Comparison of ENCODE assay signal across 8 cellular contexts in the genomic region with DNA sequence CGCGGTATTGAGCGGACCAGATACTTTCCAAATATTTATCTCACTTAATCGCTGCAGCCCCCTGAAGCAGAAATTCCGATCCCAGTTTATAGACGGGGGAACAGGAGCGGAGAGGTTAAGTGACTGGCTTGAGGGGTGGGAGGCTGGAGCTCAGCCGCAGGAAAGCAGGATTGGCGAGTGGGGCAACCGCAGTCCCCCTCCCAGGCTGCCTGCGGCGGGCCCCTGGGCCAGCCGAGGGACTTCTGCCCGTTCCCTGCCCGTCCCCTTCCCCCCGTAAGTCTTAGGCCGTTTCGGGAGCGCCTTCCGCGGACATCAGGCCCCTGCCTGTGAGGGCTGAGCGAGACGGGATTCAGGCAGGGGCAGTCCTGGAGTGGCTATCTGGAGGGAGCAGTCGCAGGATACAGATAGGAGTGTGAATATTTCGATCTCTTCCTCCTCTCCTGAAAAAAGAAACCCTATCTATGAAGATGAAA. TPM values are rescaled to one million over a fixed set of nuclear protein-coding genes. Genes with fewer than 3 reads are reported as not detected.
DNase-seq lines count a peak whose midpoint lies in the region; ATAC-seq and TF ChIP-seq lines count a peak whose summit lies in the region.

No MANE protein-coding gene starts in this region.

- H3K9me3 ChIP-seq in SK-N-MC (ENCODE audit: low read depth, low read length) (no peaks in the 10 kb centered on the region), endodermal cell (ENCODE audit: control insufficient read depth, low read length) (no peaks in the 10 kb centered on the region)

- ATAC-seq in HG03442 (IDR thresholded peaks at IDR 0.05; ENCODE audit: unreplicated experiment) = no peak

- H3K4me1 Mint-ChIP-seq in endodermal cell = peaks cover 27% of the 10 kb centered on the region

- peaks cover 33% of the 10 kb centered on the region for H3K4me1 ChIP-seq in ACC112 (ENCODE audit: control insufficient read depth, insufficient read depth, low read length, unreplicated experiment)
- peaks cover 9% of the 10 kb centered on the region for H3K4me1 ChIP-seq in endodermal cell (ENCODE audit: control insufficient read depth, insufficient read depth, low read length)

- H3K27ac Mint-ChIP-seq in endodermal cell = peak overlapping the region; percentile 91

- peak overlapping the region; percentile 73 for H2AFZ ChIP-seq in ACC112 (ENCODE audit: low read length, unreplicated experiment)

- H3K9ac ChIP-seq in SK-N-MC (ENCODE audit: insufficient read length) = peak overlapping the region; percentile 72
- peak overlapping the region; percentile 75 for H3K9ac ChIP-seq in endodermal cell (ENCODE audit: extremely low read depth, low read length, poor library complexity, severe bottlenecking)

- no peaks in the 10 kb centered on the region for H3K9me3 Mint-ChIP-seq in endodermal cell

- peaks cover 21% of the 10 kb centered on the region for H3K79me2 ChIP-seq in ACC112 (ENCODE audit: control insufficient read depth, insufficient read depth, low read length, unreplicated experiment)

- H3K4me3 Mint-ChIP-seq in endodermal cell = peak overlapping the region; percentile 84

- WGBS in endodermal cell (ENCODE audit: insufficient coverage in 1 of 2, insufficient read length in 1 of 2), 2 experiments = 0 to 1% methylated on average over 10 to 25 of the region's 25 CpGs

- no peak overlapping the region; the same call in 1 of the 2 replicates for H3K27ac ChIP-seq in ACC112 (ENCODE audit: low read depth, low read length)
- no peak overlapping the region for H3K27ac ChIP-seq in SK-N-MC
- H3K27ac ChIP-seq in endodermal cell (ENCODE audit: low read depth, low read length) = no peak overlapping the region

- peaks cover 2% of the 10 kb centered on the region for H3K36me3 Mint-ChIP-seq in endodermal cell (ENCODE audit: low read depth)

- no peaks in the 10 kb centered on the region for H3K27me3 ChIP-seq in ACC112 (ENCODE audit: insufficient read depth, low read length)
- no peaks in the 10 kb centered on the region for H3K27me3 ChIP-seq in endodermal cell (ENCODE audit: control insufficient read depth, insufficient read depth, low read length, poor library complexity, severe bottlenecking)

- H3K36me3 ChIP-seq in ACC112 (ENCODE audit: insufficient read depth, low read length) (no peaks in the 10 kb centered on the region), SK-N-MC (ENCODE audit: insufficient read depth, low read length) (no peaks in the 10 kb centered on the region), endodermal cell (ENCODE audit: control insufficient read depth, insufficient read depth, low read length) (no peaks in the 10 kb centered on the region)

- TF ChIP-seq CTCF in GM20000 (IDR thresholded peaks at IDR 0.05; ENCODE audit: extremely low read depth, missing control alignments) (no peak), endodermal cell (conservative IDR thresholded peaks at IDR 0.05) (no peak)

- peak overlapping the region; percentile 86 for H3K4me3 ChIP-seq in ACC112 (ENCODE audit: low read depth, low read length)
- H3K4me3 ChIP-seq in SK-N-MC = peak overlapping the region; percentile 79
- peak overlapping the region; percentile 92 for H3K4me3 ChIP-seq in endodermal cell (ENCODE audit: low read length)

- DNase-seq in GM20000 (ENCODE audit: low spot score) (peak; percentile 25), SK-N-MC (ENCODE audit: low read depth, low spot score) (no peak), endodermal cell (no peak), myocyte (ENCODE audit: low read depth) (peak; percentile 57), SIG-M5 (lab: John Stamatoyannopoulos, UW) (no peak), medulla oblongata (ENCODE audit: extremely low spot score) (no peak)

- no peaks in the 10 kb centered on the region for H3K27me3 Mint-ChIP-seq in endodermal cell (ENCODE audit: insufficient read depth)

RNA-seq across cellular contexts. Expression of gene STRIP2, which starts 0.7 kb away (rescaled TPM):
- 10 to 100 TPM; 11.7 to 15.8 TPM for total RNA-seq in endodermal cell
- polyA plus RNA-seq in endodermal cell (2013, experiment 1 of 2) = 6.1 TPM
- polyA plus RNA-seq in endodermal cell (2013, experiment 2 of 2) = 4.4 TPM
- 55.9 and 58.3 TPM in 2 replicates for total RNA-seq in myocyte
- polyA plus RNA-seq in myocyte (2012) = 18.3 TPM

Comparison
In these comparisons a context has a peak if more than half of its experiments do, and no peak if none do; other contexts are left out.
1. DNase-seq: peak in GM20000 (single experiment) and myocyte (single experiment); none in SK-N-MC (single experiment), endodermal cell (single experiment), SIG-M5 (single experiment) and medulla oblongata (single experiment).
2. Peak in every context shown above with its lines, with median percentiles within 50 percentile points of each other: H3K4me3 ChIP-seq.